8 cellular contexts compared by ENCODE assay signal in the genomic region with DNA sequence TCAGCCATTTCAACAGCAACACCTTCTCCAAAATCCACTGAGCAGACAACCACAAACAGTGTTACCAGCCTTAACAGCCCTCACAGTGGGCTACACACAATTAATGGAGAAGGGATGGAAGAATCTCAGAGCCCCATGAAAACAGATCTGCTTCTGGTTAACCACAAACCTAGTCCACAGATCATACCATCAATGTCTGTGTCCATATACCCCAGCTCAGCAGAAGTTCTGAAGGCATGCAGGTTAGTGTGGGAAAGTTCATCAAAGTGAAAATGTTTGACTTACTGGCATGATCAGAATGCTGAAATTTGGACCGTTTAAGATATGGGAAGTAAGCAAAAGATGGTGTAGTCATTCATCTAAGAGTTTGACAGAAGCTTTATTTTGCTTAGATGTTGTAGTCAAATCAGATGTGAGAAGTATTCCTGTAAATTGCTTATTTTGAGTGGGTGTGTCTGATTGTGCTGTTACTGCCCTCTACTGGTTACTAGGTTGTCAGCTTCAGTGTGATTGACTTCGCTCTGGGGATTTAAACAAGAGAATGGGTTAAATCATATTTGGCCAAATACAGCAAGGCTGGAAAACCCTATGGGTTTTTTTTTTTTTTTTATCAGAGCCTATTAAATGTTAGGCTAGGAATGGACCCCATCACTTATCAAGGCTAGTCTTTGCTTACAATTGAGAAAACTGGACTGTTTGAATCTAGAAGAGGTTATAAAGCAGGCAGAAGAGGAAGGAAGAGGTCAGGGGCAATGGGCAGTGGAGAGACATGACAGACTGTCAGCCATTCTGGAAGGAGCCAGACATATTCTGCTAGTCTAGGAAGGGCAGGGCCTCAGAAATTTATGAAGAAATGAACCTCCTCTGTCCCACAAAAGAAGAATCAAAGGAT.
DNase-seq lines count a peak whose midpoint lies in the region; ATAC-seq and TF ChIP-seq lines count a peak whose summit lies in the region.

No MANE protein-coding gene starts in this region.

- no peaks in the 10 kb centered on the region for H3K79me2 ChIP-seq in PC-9 (ENCODE audit: low read depth)

- H3K27me3 ChIP-seq in PC-9 (ENCODE audit: insufficient read depth, low read depth) (no peaks in the 10 kb centered on the region), lower lobe of right lung (ENCODE audit: low read depth) (no peaks in the 10 kb centered on the region)

- DNase-seq in NK-92 (lab: John Stamatoyannopoulos, UW; ENCODE audit: unreplicated experiment) (peak; percentile 0), PC-9 (no peak), cerebellum (ENCODE audit: low spot score) (peak; percentile 17), lower lobe of right lung (no peak), HuH-7 (ENCODE audit: low spot score) (no peak)
- DNase-seq in NK-92 treated with Interleukin-12 subunit alpha and Interleukin-12 subunit beta, amount 100 ng/mL, for 24 hours (lab: John Stamatoyannopoulos, UW) = no peak

- H4K20me1 ChIP-seq in PC-9 (ENCODE audit: insufficient read depth) = no peaks in the 10 kb centered on the region

- CTCF ChIA-PET in PC-9 (lab: Charles Lee) = no interaction called here

- POLR2A ChIA-PET in PC-9 (lab: Charles Lee; ENCODE audit: unreplicated experiment) = no interaction called here

- H2AFZ ChIP-seq in PC-9 = no peak overlapping the region

- peak; percentile 55 for ATAC-seq in HG02885 (IDR thresholded peaks at IDR 0.05; ENCODE audit: poor library complexity, unreplicated experiment)
- peak; percentile 53 to 77 for ATAC-seq in lower lobe of right lung
- ATAC-seq in HG02571 (IDR thresholded peaks at IDR 0.05; ENCODE audit: unreplicated experiment) = no peak

- no TSS peak for BruUV-seq in PC-9 (replicated peaks; lab: Mats Ljungman, UMichigan)

- no peak overlapping the region for H3K4me3 ChIP-seq in PC-9
- no peak overlapping the region for H3K4me3 ChIP-seq in lower lobe of right lung

- intact Hi-C loops in PC-9 (cut with micrococcal nuclease; ENCODE audit: unreplicated experiment) (loop anchor here (2.0 kb wide), 1 partner anchor 198 kb away; a partner anchor contains a TSS), lower lobe of right lung (cut with DNase I) (no loop called here)

- H3K27ac ChIP-seq in PC-9 (no peak overlapping the region), lower lobe of right lung (no peak overlapping the region)

- H3K4me2 ChIP-seq in PC-9 = no peak overlapping the region

- TF ChIP-seq CTCF in PC-9 (conservative IDR thresholded peaks at IDR 0.05) = peak; percentile 54
- peak; percentile 54 for TF ChIP-seq CTCF in lower lobe of right lung (IDR thresholded peaks at IDR 0.05)

- no peaks in the 10 kb centered on the region for H3F3A ChIP-seq in PC-9 (ENCODE audit: insufficient read depth, low read depth)

- H3K36me3 ChIP-seq in PC-9 (ENCODE audit: low read depth) (no peaks in the 10 kb centered on the region), lower lobe of right lung (peaks cover 9% of the 10 kb centered on the region)

- H3K4me1 ChIP-seq in PC-9 (replicated peaks; ENCODE audit: insufficient read depth) (no peaks in the 10 kb centered on the region), lower lobe of right lung (no peaks in the 10 kb centered on the region)

- H3K9me2 ChIP-seq in PC-9 (ENCODE audit: insufficient read depth) = no peaks in the 10 kb centered on the region

- H3K9me3 ChIP-seq in PC-9 (ENCODE audit: insufficient read depth, low read depth) (no peaks in the 10 kb centered on the region), lower lobe of right lung (no peaks in the 10 kb centered on the region)

Comparison
In these comparisons a context has a peak if more than half of its experiments do, and no peak if none do; other contexts are left out.
1. DNase-seq: peak in NK-92 (single experiment) and cerebellum (single experiment); none in NK-92 treated with Interleukin-12 subunit alpha and Interleukin-12 subunit beta, amount 100 ng/mL, for 24 hours (single experiment), PC-9 (0 of 2), lower lobe of right lung (single experiment) and HuH-7 (single experiment).